1 cellular context compared by ENCODE assay signal in genomic region chr7:542131-542934, GRCh38.
TF ChIP-seq lines count a peak whose summit lies in the region.

No MANE protein-coding gene starts in this region.

TF ChIP-seq in H1, 55 proteins besides CTCF, POLR2A, EP300 and RAD21:
- TF ChIP-seq TEAD4 (IDR thresholded peaks at IDR 0.05; ENCODE audit: low read depth, low read length) = no peak
- no peak for TF ChIP-seq TAF1 (IDR thresholded peaks at IDR 0.05; ENCODE audit: low read depth, low read length)
- TF ChIP-seq CHD2 (IDR thresholded peaks at IDR 0.05; ENCODE audit: low read length) = no peak
- TF ChIP-seq JUN (IDR thresholded peaks at IDR 0.05; ENCODE audit: low read depth, low read length) = no peak
- TF ChIP-seq GTF2F1 (IDR thresholded peaks at IDR 0.05; ENCODE audit: borderline replicate concordance, low read depth, low read length) = no peak
- TF ChIP-seq SIX5 (IDR thresholded peaks at IDR 0.05; ENCODE audit: low read depth, low read length) = no peak
- no peak for TF ChIP-seq BCL11A (IDR thresholded peaks at IDR 0.05; ENCODE audit: low read depth in 2 of 2, low read length in 2 of 2)
- TF ChIP-seq KDM1A (IDR thresholded peaks at IDR 0.05; ENCODE audit: borderline replicate concordance, low read length) = no peak
- no peak for TF ChIP-seq RXRA (IDR thresholded peaks at IDR 0.05; ENCODE audit: insufficient read depth, low read depth, low read length)
- no peak for TF ChIP-seq CTBP2 (IDR thresholded peaks at IDR 0.05; ENCODE audit: borderline replicate concordance, insufficient read depth, insufficient read length, low read length)
- no peak for TF ChIP-seq NANOG (IDR thresholded peaks at IDR 0.05; ENCODE audit: insufficient read depth, low read depth, low read length, poor library complexity, severe bottlenecking)
- no peak for TF ChIP-seq RNF2 (IDR thresholded peaks at IDR 0.05; ENCODE audit: borderline replicate concordance, low read depth, low read length, missing control alignments, poor library complexity, severe bottlenecking)
